9 cellular contexts compared by ENCODE assay signal in genomic region chr15:91855684-91856553, GRCh38. TPM values are rescaled to one million over a fixed set of nuclear protein-coding genes. Genes with fewer than 3 reads are reported as not detected.
DNase-seq lines count a peak whose midpoint lies in the region; ATAC-seq and TF ChIP-seq lines count a peak whose summit lies in the region.
"Had no signal": no experiment of that assay in that cellular context is flagged by ENCODE, and none has a peak within 500 bp of the region (broad histone marks: within the 10 kb centered on the region; RNA-seq: fewer than 3 reads in every experiment).

No MANE protein-coding gene starts in this region.

- H3K9ac ChIP-seq in neural cell (ENCODE audit: low read length) = peak overlapping the region; percentile 86

- H3K27me3 Mint-ChIP-seq in CD8-positive, alpha-beta T cell (ENCODE audit: low read depth) = no peaks in the 10 kb centered on the region

- no peak overlapping the region for H3K4me3 ChIP-seq in CD8-positive, alpha-beta T cell (ENCODE audit: low read depth, low read length)
- no peak overlapping the region for H3K4me3 ChIP-seq in cardiac fibroblast (replicated peaks in 1 of 2; ENCODE audit: low read depth in 2 of 2, low read length in 2 of 2)
- H3K4me3 ChIP-seq in neural cell (ENCODE audit: low read length) = peak overlapping the region; percentile 75

- no peak for TF ChIP-seq EP300 in neural cell (conservative IDR thresholded peaks at IDR 0.05; ENCODE audit: poor library complexity, severe bottlenecking)

- POLR2A ChIA-PET in CD8-positive, alpha-beta T cell (lab: Charles Lee) = no interaction called here

- H4K20me1 ChIP-seq in neural cell (ENCODE audit: insufficient read depth) = no peaks in the 10 kb centered on the region

- peak overlapping the region; percentile 89 for H3K27ac Mint-ChIP-seq in CD8-positive, alpha-beta T cell

- peak; percentile 52 for TF ChIP-seq RAD21 in neural cell (conservative IDR thresholded peaks at IDR 0.05)

- peak overlapping the region; percentile 76 for H3K4me2 ChIP-seq in neural cell (ENCODE audit: low read length)

- no peak for ATAC-seq in CD8-positive, alpha-beta T cell

- H3K36me3 ChIP-seq in CD8-positive, alpha-beta T cell (ENCODE audit: insufficient read depth, low read length) = no peaks in the 10 kb centered on the region
- no peaks in the 10 kb centered on the region for H3K36me3 ChIP-seq in neural cell (ENCODE audit: insufficient read depth, low read length)

- H3K27ac ChIP-seq in CD8-positive, alpha-beta T cell (ENCODE audit: low read depth, low read length) = no peak overlapping the region
- no peak overlapping the region for H3K27ac ChIP-seq in neural cell (ENCODE audit: low read length)
- H3K27ac ChIP-seq: HL-60 had no signal

- peak overlapping the region; percentile 65 for H3K4me3 Mint-ChIP-seq in CD8-positive, alpha-beta T cell

- peaks cover 75% of the 10 kb centered on the region for H3K4me1 Mint-ChIP-seq in CD8-positive, alpha-beta T cell (ENCODE audit: low read depth)

- DNase-seq in CD8-positive, alpha-beta T cell = no peak
- DNase-seq in H4 (ENCODE audit: low spot score) (peak; percentile 36), NCI-H226 (peak; percentile 33), cardiac fibroblast (ENCODE audit: low read depth in 2 of 2) (no peak), AML-193 (lab: John Stamatoyannopoulos, UW) (no peak), CD1c-positive myeloid dendritic cell (ENCODE audit: extremely low spot score) (no peak), mesenteric fat pad (ENCODE audit: low spot score) (no peak)

- no peaks in the 10 kb centered on the region for H3F3A ChIP-seq in neural cell (ENCODE audit: insufficient read depth, low read length, poor library complexity, severe bottlenecking)

- H3K27me3 ChIP-seq in CD8-positive, alpha-beta T cell (ENCODE audit: insufficient read depth, low read length) = no peaks in the 10 kb centered on the region
- H3K27me3 ChIP-seq in neural cell (ENCODE audit: insufficient read depth, low read depth, low read length) = no peaks in the 10 kb centered on the region

- no peaks in the 10 kb centered on the region for H3K9me3 Mint-ChIP-seq in CD8-positive, alpha-beta T cell

- CTCF ChIA-PET in CD8-positive, alpha-beta T cell (lab: Charles Lee) = interaction anchor here (1.0 to 1.8 kb wide), 4 partner anchors 13 to 86 kb away, joined by 3 to 4 read pairs (median 4); no protein-coding TSS in a partner anchor

- peaks cover 68% of the 10 kb centered on the region for H3K79me2 ChIP-seq in neural cell (replicated peaks; ENCODE audit: insufficient read depth, low read length)

- no peak for TF ChIP-seq CTCF in CD8-positive, alpha-beta T cell (IDR thresholded peaks at IDR 0.05)
- TF ChIP-seq CTCF in cardiac fibroblast (IDR thresholded peaks at IDR 0.05; ENCODE audit: low read depth, low read length) = peak; percentile 9
- TF ChIP-seq CTCF in neural cell (IDR thresholded peaks at IDR 0.05; ENCODE audit: poor library complexity, severe bottlenecking) = peak; percentile 53

- no peaks in the 10 kb centered on the region for H3K9me3 ChIP-seq in CD8-positive, alpha-beta T cell (ENCODE audit: low read length)
- H3K9me3 ChIP-seq in neural cell (ENCODE audit: low read length) = no peaks in the 10 kb centered on the region

- no peaks in the 10 kb centered on the region for H3K9me2 ChIP-seq in neural cell (ENCODE audit: insufficient read depth, low read length)

- H3K36me3 Mint-ChIP-seq in CD8-positive, alpha-beta T cell = peaks cover 3% of the 10 kb centered on the region

- H3K4me1 ChIP-seq in CD8-positive, alpha-beta T cell (ENCODE audit: insufficient read depth, low read length) = peaks cover 68% of the 10 kb centered on the region

- H2AFZ ChIP-seq in neural cell (ENCODE audit: low read depth, low read length) = no peak overlapping the region

- intact Hi-C loops in CD8-positive, alpha-beta T cell (cut with DNase I, micrococcal nuclease) = loop anchor here (10.0 kb wide), 3 partner anchors 151 to 921 kb away; partner anchors contain the start of genes HDDC3 (in 1 of the 2) and UNC45A (in 1 of the 2)

TF ChIP-seq in neural cell, 6 proteins besides CTCF, POLR2A, EP300 and RAD21:
- TF ChIP-seq POLR2AphosphoS5 (IDR thresholded peaks at IDR 0.05) (no peak), MXI1 (conservative IDR thresholded peaks at IDR 0.05; ENCODE audit: poor library complexity, severe bottlenecking) (no peak), SMC3 (conservative IDR thresholded peaks at IDR 0.05; ENCODE audit: poor library complexity) (peak; percentile 55)

RNA-seq across cellular contexts. Expression of gene SLCO3A1, which starts 2.4 kb away (rescaled TPM):
- total RNA-seq in CD8-positive, alpha-beta T cell = 10 to 100 TPM; 16.7 to 18.1 TPM
- 7.2 and 9.3 TPM in 2 replicates for total RNA-seq in H4 (2014; rRNA removed; shearing (Covaris generic))
- polyA plus RNA-seq in neural cell = 14.2 and 24.5 TPM in 2 replicates
- polyA minus RNA-seq in neural cell = 39.0 and 46.7 TPM in 2 replicates
- 25.9 TPM for total RNA-seq in mesenteric fat pad

Comparison
In these comparisons a context has a peak if more than half of its experiments do, and no peak if none do; other contexts are left out.
1. DNase-seq: peak in H4 (single experiment) and NCI-H226 (single experiment); none in CD8-positive, alpha-beta T cell (0 of 7), cardiac fibroblast (0 of 2), AML-193 (0 of 2), CD1c-positive myeloid dendritic cell (single experiment) and mesenteric fat pad (single experiment).